19 cellular contexts compared by ENCODE assay signal in the genomic region with DNA sequence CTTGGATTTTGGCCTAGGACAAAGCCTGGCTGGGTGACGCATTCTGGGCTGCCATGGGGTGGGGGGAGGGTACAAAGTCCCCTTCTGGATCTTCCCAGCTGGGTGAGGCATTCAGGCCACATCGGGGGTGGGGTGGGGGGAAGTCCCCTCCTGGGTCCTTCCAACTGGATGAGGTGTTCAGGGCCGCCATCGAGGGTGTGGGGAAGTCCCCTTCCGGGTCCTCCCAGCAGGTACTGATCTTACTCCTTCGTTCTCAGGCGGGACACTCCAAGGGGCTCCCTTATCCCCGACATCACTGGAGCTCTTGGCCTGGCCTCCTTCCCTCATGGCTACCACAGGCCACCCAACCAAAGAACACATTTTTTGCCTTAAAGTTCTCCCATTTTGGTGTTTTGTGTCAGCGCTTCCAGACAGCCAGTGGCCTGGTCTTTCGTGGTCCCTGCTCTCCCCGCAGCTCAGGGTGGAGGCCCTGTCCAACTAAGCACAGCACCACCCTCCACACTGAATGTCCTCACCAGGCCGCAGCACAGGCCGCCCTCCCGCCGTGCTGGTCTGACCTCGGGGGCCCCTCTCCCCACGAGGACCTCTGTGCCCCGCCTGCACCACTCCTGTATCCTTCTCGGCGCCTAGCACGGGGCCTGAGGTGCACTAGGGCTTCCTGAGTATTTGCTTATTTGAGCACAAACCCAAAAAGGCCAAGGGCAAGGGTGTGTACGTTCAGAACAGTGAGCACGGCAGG. TPM values are rescaled to one million over a fixed set of nuclear protein-coding genes. Genes with fewer than 3 reads are reported as not detected.
DNase-seq lines count a peak whose midpoint lies in the region; ATAC-seq, FAIRE-seq and TF ChIP-seq lines count a peak whose summit lies in the region.
"Had no signal": no experiment of that assay in that cellular context is flagged by ENCODE, and none has a peak within 500 bp of the region (broad histone marks: within the 10 kb centered on the region; RNA-seq: fewer than 3 reads in every experiment).

No MANE protein-coding gene starts in this region.

- H3K36me3 Mint-ChIP-seq in endodermal cell (ENCODE audit: low read depth): no peaks in the 10 kb centered on the region
- H3K36me3 Mint-ChIP-seq in naive thymus-derived CD4-positive, alpha-beta T cell: peaks cover 0 to 3% (median 0%) of the 10 kb centered on the region in 5 donors
- H3K36me3 Mint-ChIP-seq: CD4-positive, alpha-beta memory T cell had no signal

- CTCF ChIA-PET in naive thymus-derived CD4-positive, alpha-beta T cell (lab: Charles Lee): interaction anchor here (0.7 kb wide), 1 partner anchor 675 kb away, joined by 5 read pairs; no protein-coding TSS in a partner anchor

- H3K27ac ChIP-seq in endodermal cell (ENCODE audit: low read depth, low read length) (no peak overlapping the region), small intestine (ENCODE audit: low read depth in 1 of 2, low read length in 1 of 2) (no peak overlapping the region), lower lobe of right lung (no peak overlapping the region)
- no peak overlapping the region for H3K27ac ChIP-seq in naive thymus-derived CD4-positive, alpha-beta T cell (ENCODE audit: low read depth, low read length)
- H3K27ac ChIP-seq: A549, KMS-11 had no signal

- peak overlapping the region; percentile 10 for H3K4me2 ChIP-seq in Loucy (ENCODE audit: low read depth, low read length, poor library complexity, severe bottlenecking)
- H3K4me2 ChIP-seq: A549, KMS-11 had no signal

- intact Hi-C loops in naive thymus-derived CD4-positive, alpha-beta T cell (cut with micrococcal nuclease): no loop called here
- intact Hi-C loops in lower lobe of right lung (cut with DNase I): no loop called here

- WGBS in endodermal cell (ENCODE audit: insufficient coverage in 1 of 2, insufficient read length in 1 of 2), 2 experiments: 87 to 88% methylated on average over 17 to 23 of the region's 23 CpGs
- 61 to 80% (median 73%) methylated on average over 23 of the region's 23 CpGs for WGBS in small intestine, 3 donors

- no peaks in the 10 kb centered on the region for H3K9me3 Mint-ChIP-seq in endodermal cell
- peaks cover 0 to 2% (median 0%) of the 10 kb centered on the region in 11 donors for H3K9me3 Mint-ChIP-seq in naive thymus-derived CD4-positive, alpha-beta T cell

- ATAC-seq in naive thymus-derived CD4-positive, alpha-beta T cell: peak; percentile 10
- ATAC-seq in lower lobe of right lung (no peak), GM19328 (IDR thresholded peaks at IDR 0.05; ENCODE audit: unreplicated experiment) (no peak)

- no peak for TF ChIP-seq CTCF in Loucy (conservative IDR thresholded peaks at IDR 0.05; ENCODE audit: low read length)
- TF ChIP-seq CTCF in endodermal cell (conservative IDR thresholded peaks at IDR 0.05): no peak
- TF ChIP-seq CTCF in lower lobe of right lung (IDR thresholded peaks at IDR 0.05): no peak

- H3K4me3 Mint-ChIP-seq in endodermal cell: no peak overlapping the region
- H3K4me3 Mint-ChIP-seq in naive thymus-derived CD4-positive, alpha-beta T cell: no peak overlapping the region
- H3K4me3 Mint-ChIP-seq: CD4-positive, alpha-beta memory T cell had no signal

- H3K9me3 ChIP-seq in Loucy (ENCODE audit: insufficient read depth, low read depth, low read length) (no peaks in the 10 kb centered on the region), endodermal cell (ENCODE audit: control insufficient read depth, low read length) (no peaks in the 10 kb centered on the region), small intestine (ENCODE audit: control insufficient read depth, low read depth) (no peaks in the 10 kb centered on the region), lower lobe of right lung (no peaks in the 10 kb centered on the region)
- H3K9me3 ChIP-seq in naive thymus-derived CD4-positive, alpha-beta T cell (ENCODE audit: control insufficient read depth in 2 of 3, low read length in 3 of 3): no peaks in the 10 kb centered on the region
- H3K9me3 ChIP-seq: A549 had no signal

- H4K20me1 ChIP-seq in Loucy (ENCODE audit: insufficient read depth, low read length, poor library complexity, severe bottlenecking): no peaks in the 10 kb centered on the region

- peaks cover 81% of the 10 kb centered on the region for H3K27me3 Mint-ChIP-seq in endodermal cell (ENCODE audit: insufficient read depth)
- H3K27me3 Mint-ChIP-seq in naive thymus-derived CD4-positive, alpha-beta T cell: peaks cover 36 to 60% (median 52%) of the 10 kb centered on the region in 5 donors

- no peaks in the 10 kb centered on the region for H3K9me2 ChIP-seq in Loucy (replicated peaks; ENCODE audit: low read depth, low read length)

- no peaks in the 10 kb centered on the region for H3K27me3 ChIP-seq in Loucy (ENCODE audit: insufficient read depth, low read length, poor library complexity, severe bottlenecking)
- peaks cover 71% of the 10 kb centered on the region for H3K27me3 ChIP-seq in endodermal cell (ENCODE audit: control insufficient read depth, insufficient read depth, low read length, poor library complexity, severe bottlenecking)
- H3K27me3 ChIP-seq in naive thymus-derived CD4-positive, alpha-beta T cell (ENCODE audit: control insufficient read depth in 2 of 2, insufficient read depth in 2 of 2, low read length in 2 of 2): peaks cover 0 to 5% of the 10 kb centered on the region in 2 donors
- peaks cover 0 to 16% of the 10 kb centered on the region in 2 donors for H3K27me3 ChIP-seq in small intestine (ENCODE audit: control insufficient read depth in 2 of 2, insufficient read depth in 2 of 2, low read length in 2 of 2)
- peaks cover 43% of the 10 kb centered on the region for H3K27me3 ChIP-seq in lower lobe of right lung (ENCODE audit: low read depth)

- H3K9ac ChIP-seq in Loucy (ENCODE audit: low read depth, low read length, poor library complexity, severe bottlenecking) (no peak overlapping the region), endodermal cell (ENCODE audit: extremely low read depth, low read length, poor library complexity, severe bottlenecking) (no peak overlapping the region)
- H3K9ac ChIP-seq: KMS-11 had no signal

- no peak overlapping the region for H3K27ac Mint-ChIP-seq in endodermal cell
- no peak overlapping the region for H3K27ac Mint-ChIP-seq in naive thymus-derived CD4-positive, alpha-beta T cell

- H3K79me2 ChIP-seq in Loucy (ENCODE audit: insufficient read depth, low read length): no peaks in the 10 kb centered on the region

- H3F3A ChIP-seq in Loucy (ENCODE audit: low read depth): no peaks in the 10 kb centered on the region

- H3K4me1 ChIP-seq in Loucy (ENCODE audit: insufficient read depth, low read length, poor library complexity, severe bottlenecking): peaks cover 8% of the 10 kb centered on the region
- no peaks in the 10 kb centered on the region for H3K4me1 ChIP-seq in endodermal cell (ENCODE audit: control insufficient read depth, insufficient read depth, low read length)
- peaks cover 0 to 4% of the 10 kb centered on the region in 2 donors for H3K4me1 ChIP-seq in naive thymus-derived CD4-positive, alpha-beta T cell (ENCODE audit: control insufficient read depth in 2 of 2, insufficient read depth in 2 of 2, low read length in 2 of 2)
- H3K4me1 ChIP-seq in small intestine (ENCODE audit: control insufficient read depth in 2 of 2, insufficient read depth in 1 of 2, low read depth in 1 of 2, low read length in 1 of 2): no peaks in the 10 kb centered on the region
- H3K4me1 ChIP-seq in lower lobe of right lung: no peaks in the 10 kb centered on the region
- H3K4me1 ChIP-seq: A549 had no signal

- no peak overlapping the region for H2AFZ ChIP-seq in Loucy (ENCODE audit: low read length)

- DNase-seq in endodermal cell (peak; percentile 37), small intestine (peak; percentile 63), NCI-H345 treated with DMSO at 0.1 percent for 48 hours (lab: John Stamatoyannopoulos, UW; ENCODE audit: unreplicated experiment) (no peak), lower lobe of right lung (no peak), NCI-H510A treated with DMSO at 0.1 percent for 48 hours (lab: John Stamatoyannopoulos, UW) (no peak)
- no peak for DNase-seq in naive thymus-derived CD4-positive, alpha-beta T cell
- DNase-seq: AML-193; CD4-positive, alpha-beta memory T cell; DMS153; DMS79; GDM1; HCEC 1CT had no signal

- H3K4me1 Mint-ChIP-seq in endodermal cell: peaks cover 6% of the 10 kb centered on the region
- peaks cover 4 to 8% (median 6%) of the 10 kb centered on the region in 7 donors for H3K4me1 Mint-ChIP-seq in naive thymus-derived CD4-positive, alpha-beta T cell

- no peak overlapping the region for H3K4me3 ChIP-seq in Loucy (ENCODE audit: low read length, poor library complexity, severe bottlenecking)
- H3K4me3 ChIP-seq in endodermal cell (ENCODE audit: low read length): no peak overlapping the region
- H3K4me3 ChIP-seq in naive thymus-derived CD4-positive, alpha-beta T cell (ENCODE audit: low read length): no peak overlapping the region
- H3K4me3 ChIP-seq in small intestine (ENCODE audit: low read depth in 1 of 2, low read length in 2 of 2): no peak overlapping the region
- H3K4me3 ChIP-seq in lower lobe of right lung: no peak overlapping the region
- H3K4me3 ChIP-seq: A549 had no signal

- no peaks in the 10 kb centered on the region for H3K36me3 ChIP-seq in Loucy (ENCODE audit: insufficient read depth, low read length)
- no peaks in the 10 kb centered on the region for H3K36me3 ChIP-seq in endodermal cell (ENCODE audit: control insufficient read depth, insufficient read depth, low read length)
- no peaks in the 10 kb centered on the region for H3K36me3 ChIP-seq in naive thymus-derived CD4-positive, alpha-beta T cell (ENCODE audit: control insufficient read depth in 2 of 3, insufficient read depth in 3 of 3, low read length in 3 of 3)
- H3K36me3 ChIP-seq in small intestine (ENCODE audit: control insufficient read depth in 2 of 2, insufficient read depth in 2 of 2, low read length in 2 of 2): no peaks in the 10 kb centered on the region
- H3K36me3 ChIP-seq in lower lobe of right lung: no peaks in the 10 kb centered on the region

- FAIRE-seq in small intestine (lab: Jason Lieb, UNC): no peak
- FAIRE-seq: A549 had no signal

- POLR2A ChIA-PET in naive thymus-derived CD4-positive, alpha-beta T cell (lab: Charles Lee): no interaction called here

RNA-seq across cellular contexts. Expression of a gene that starts 38.5 kb away (rescaled TPM):
- not detected for total RNA-seq in endodermal cell
- polyA plus RNA-seq in endodermal cell (2013, experiment 1 of 2): 16.1 TPM
- polyA plus RNA-seq in endodermal cell (2013, experiment 2 of 2): 19.3 TPM
- total RNA-seq in naive thymus-derived CD4-positive, alpha-beta T cell: not detected
- polyA plus RNA-seq in naive thymus-derived CD4-positive, alpha-beta T cell: not detected
- not detected for polyA plus RNA-seq in small intestine
- total RNA-seq in lower lobe of right lung: not detected
- total RNA-seq: CD4-positive, alpha-beta memory T cell; HT-29 had no signal
- polyA plus RNA-seq: BJ; CD14-positive monocyte; CD4-positive, alpha-beta memory T cell had no signal

RNA-seq across cellular contexts. Expression of a gene that starts 49.9 kb away (rescaled TPM):
- under 1 TPM in 1 of 2 donors, not detected in 1; 0.33 TPM for total RNA-seq in endodermal cell
- polyA plus RNA-seq in endodermal cell (2013, experiment 1 of 2): 18.5 TPM
- 22.2 TPM for polyA plus RNA-seq in endodermal cell (2013, experiment 2 of 2)
- total RNA-seq in naive thymus-derived CD4-positive, alpha-beta T cell: not detected
- polyA plus RNA-seq in naive thymus-derived CD4-positive, alpha-beta T cell: not detected
- not detected for polyA plus RNA-seq in small intestine
- total RNA-seq in lower lobe of right lung: not detected
- total RNA-seq: CD4-positive, alpha-beta memory T cell; HT-29 had no signal
- polyA plus RNA-seq: A549; BJ; CD14-positive monocyte; CD4-positive, alpha-beta memory T cell had no signal

Comparison
In these comparisons a context has a peak if more than half of its experiments do, and no peak if none do; other contexts are left out.
1. DNase-seq: peak in endodermal cell (single experiment) and small intestine (single experiment); none in naive thymus-derived CD4-positive, alpha-beta T cell (0 of 9), NCI-H345 treated with DMSO at 0.1 percent for 48 hours (single experiment), lower lobe of right lung (single experiment) and NCI-H510A treated with DMSO at 0.1 percent for 48 hours (single experiment).